In the genomic region with DNA sequence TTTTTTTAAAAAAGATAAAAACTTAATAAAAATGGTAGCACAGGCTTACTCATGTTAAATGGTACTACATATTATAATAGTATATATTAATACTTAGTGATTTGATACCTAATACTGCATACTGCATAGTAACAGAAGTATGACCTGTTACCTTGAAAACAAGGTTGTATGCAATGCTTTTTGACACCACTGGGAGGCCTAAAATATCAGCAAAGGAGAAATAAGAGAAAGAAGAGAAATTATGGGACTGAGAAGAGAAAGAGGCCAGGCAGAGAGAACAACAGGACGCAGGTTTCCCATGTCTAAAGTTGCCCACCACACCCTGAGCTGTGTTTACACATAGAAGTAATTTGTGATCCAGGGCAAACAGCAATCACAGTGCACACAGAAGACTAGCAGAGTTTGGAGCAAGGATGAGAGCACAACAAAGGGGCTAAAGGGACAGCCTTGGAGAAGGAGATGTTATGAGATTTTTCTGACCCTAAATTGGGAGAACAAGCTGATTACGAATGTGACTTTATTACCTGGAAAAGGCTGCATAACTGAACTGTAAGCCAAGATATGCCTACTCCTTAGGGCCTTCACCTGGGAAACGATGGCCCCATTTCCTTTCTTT, we compare ENCODE assay signal across 9 cellular contexts.
DNase-seq lines count a peak whose midpoint lies in the region; ATAC-seq and TF ChIP-seq lines count a peak whose summit lies in the region.
"Had no signal": no experiment of that assay in that cellular context is flagged by ENCODE, and none has a peak within 500 bp of the region (broad histone marks: within the 10 kb centered on the region; RNA-seq: fewer than 3 reads in every experiment).

No MANE protein-coding gene starts in this region.

- H3K27ac Mint-ChIP-seq in natural killer cell: no peak overlapping the region
- no peak overlapping the region for H3K27ac Mint-ChIP-seq in natural killer cell treated with Interleukin-12 subunit alpha and Interleukin-12 subunit beta and Interleukin-15 and Interleukin-18, amount 100 ng/mL, for 72 hours
- H3K27ac Mint-ChIP-seq in nephron progenitor cell: no peak overlapping the region
- H3K27ac Mint-ChIP-seq: brain had no signal

- H3K4me3 ChIP-seq in esophagus muscularis mucosa: no peak overlapping the region

- 78% methylated on average over 3 of the region's 3 CpGs for WGBS in esophagus muscularis mucosa

- H3K4me1 Mint-ChIP-seq in natural killer cell (no peaks in the 10 kb centered on the region), nephron progenitor cell (peaks cover 4% of the 10 kb centered on the region)
- H3K4me1 Mint-ChIP-seq in natural killer cell treated with Interleukin-12 subunit alpha and Interleukin-12 subunit beta and Interleukin-15 and Interleukin-18, amount 100 ng/mL, for 72 hours (ENCODE audit: low read depth in 2 of 2): no peaks in the 10 kb centered on the region
- H3K4me1 Mint-ChIP-seq: brain had no signal

- H3K4me1 ChIP-seq in esophagus muscularis mucosa: no peaks in the 10 kb centered on the region

- DNase-seq in natural killer cell (no peak), amniotic stem cell (lab: John Stamatoyannopoulos, UW) (peak; percentile 2), nephron progenitor cell (no peak), esophagus muscularis mucosa (ENCODE audit: extremely low spot score) (no peak), HK-2 (ENCODE audit: unreplicated experiment) (no peak)
- DNase-seq in natural killer cell treated with Interleukin-12 subunit alpha and Interleukin-12 subunit beta and Interleukin-15 and Interleukin-18, amount 100 ng/mL, for 72 hours (ENCODE audit: low spot score): no peak

- ATAC-seq in natural killer cell: no peak
- no peak for ATAC-seq in natural killer cell treated with Interleukin-12 subunit alpha and Interleukin-12 subunit beta and Interleukin-15 and Interleukin-18, amount 100 ng/mL, for 72 hours
- ATAC-seq in HG03432 (IDR thresholded peaks at IDR 0.05; ENCODE audit: unreplicated experiment): peak; percentile 75
- ATAC-seq in HG03097 (IDR thresholded peaks at IDR 0.05; ENCODE audit: low FRiP score, unreplicated experiment): no peak

- TF ChIP-seq CTCF in natural killer cell (IDR thresholded peaks at IDR 0.05): peak; percentile 8
- TF ChIP-seq CTCF in nephron progenitor cell (IDR thresholded peaks at IDR 0.05): peak; percentile 58
- TF ChIP-seq CTCF in esophagus muscularis mucosa (IDR thresholded peaks at IDR 0.05): peak in 1 of 3 experiments; percentile 6

- intact Hi-C loops in natural killer cell (cut with micrococcal nuclease) (no loop called here), esophagus muscularis mucosa (cut with DNase I) (no loop called here)

- H3K36me3 Mint-ChIP-seq in natural killer cell: no peaks in the 10 kb centered on the region
- no peaks in the 10 kb centered on the region for H3K36me3 Mint-ChIP-seq in natural killer cell treated with Interleukin-12 subunit alpha and Interleukin-12 subunit beta and Interleukin-15 and Interleukin-18, amount 100 ng/mL, for 72 hours
- H3K36me3 Mint-ChIP-seq in nephron progenitor cell (ENCODE audit: low read depth): no peaks in the 10 kb centered on the region
- H3K36me3 Mint-ChIP-seq: brain had no signal

- no peaks in the 10 kb centered on the region for H3K36me3 ChIP-seq in esophagus muscularis mucosa

- TF ChIP-seq EP300 in esophagus muscularis mucosa (IDR thresholded peaks at IDR 0.05): no peak

- H3K9me3 ChIP-seq in esophagus muscularis mucosa: no peaks in the 10 kb centered on the region

- H3K9me3 Mint-ChIP-seq in natural killer cell (no peaks in the 10 kb centered on the region), nephron progenitor cell (no peaks in the 10 kb centered on the region)
- no peaks in the 10 kb centered on the region for H3K9me3 Mint-ChIP-seq in natural killer cell treated with Interleukin-12 subunit alpha and Interleukin-12 subunit beta and Interleukin-15 and Interleukin-18, amount 100 ng/mL, for 72 hours
- H3K9me3 Mint-ChIP-seq: brain had no signal

- no peak overlapping the region for H3K27ac ChIP-seq in esophagus muscularis mucosa (replicated peaks in 1 of 4)

- H3K4me3 Mint-ChIP-seq in natural killer cell (no peak overlapping the region), nephron progenitor cell (no peak overlapping the region)
- H3K4me3 Mint-ChIP-seq in natural killer cell treated with Interleukin-12 subunit alpha and Interleukin-12 subunit beta and Interleukin-15 and Interleukin-18, amount 100 ng/mL, for 72 hours: no peak overlapping the region
- H3K4me3 Mint-ChIP-seq: brain had no signal

- H3K27me3 ChIP-seq in esophagus muscularis mucosa: no peaks in the 10 kb centered on the region

- H3K27me3 Mint-ChIP-seq in natural killer cell (ENCODE audit: low read depth in 2 of 2): peaks cover 14 to 28% of the 10 kb centered on the region in 2 donors
- H3K27me3 Mint-ChIP-seq in natural killer cell treated with Interleukin-12 subunit alpha and Interleukin-12 subunit beta and Interleukin-15 and Interleukin-18, amount 100 ng/mL, for 72 hours: peaks cover 11 to 12% of the 10 kb centered on the region in 2 donors
- H3K27me3 Mint-ChIP-seq in nephron progenitor cell (ENCODE audit: low read depth, poor library complexity): no peaks in the 10 kb centered on the region

- TF ChIP-seq POLR2A in esophagus muscularis mucosa (IDR thresholded peaks at IDR 0.05; ENCODE audit: low read depth): no peak
